Comparison of ENCODE assay signal across 25 cellular contexts in the genomic region with DNA sequence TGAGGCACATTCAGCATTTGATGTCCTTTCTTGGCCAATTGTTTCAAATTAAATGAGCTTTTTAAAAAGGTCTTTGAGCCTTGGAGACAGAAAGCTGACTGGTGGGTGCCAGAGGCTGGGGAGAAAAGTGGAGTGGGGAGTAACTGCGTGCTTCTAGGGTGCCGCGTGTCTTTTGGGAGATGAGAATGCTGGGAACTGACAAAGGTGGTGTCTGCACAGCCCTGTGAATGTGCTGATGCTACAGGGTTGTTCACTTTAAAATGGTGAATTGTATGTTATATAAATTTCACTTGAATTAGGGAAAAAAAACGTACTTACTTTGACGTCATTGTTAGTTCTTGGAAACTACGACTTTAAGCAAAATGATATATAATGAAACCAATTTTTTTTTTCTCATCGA. TPM values are rescaled to one million over a fixed set of nuclear protein-coding genes. Genes with fewer than 3 reads are reported as not detected.
A peak's percentile ranks its signal among the peaks of the same experiment; 100 is the strongest.
DNase-seq lines count a peak whose midpoint lies in the region; ATAC-seq and TF ChIP-seq lines count a peak whose summit lies in the region.
"Had no signal": no experiment of that assay in that cellular context is flagged by ENCODE, and none has a peak within 500 bp of the region (broad histone marks: within the 10 kb centered on the region; RNA-seq: fewer than 3 reads in every experiment).

No MANE protein-coding gene starts in this region.

- TF ChIP-seq CTCF in colonic mucosa (IDR thresholded peaks at IDR 0.05), result no peak

- peak overlapping the region; percentile 70 for H3K27ac ChIP-seq in colonic mucosa
- H3K27ac ChIP-seq: SK-N-MC, spleen had no signal

- no peaks in the 10 kb centered on the region for H3K27me3 Mint-ChIP-seq in activated T-cell treated with anti-CD3 and anti-CD28 coated beads, Interleukin-2, amount 50 U/mL, for 24 hours
- peaks cover 4% of the 10 kb centered on the region for H3K27me3 Mint-ChIP-seq in T-helper 17 cell

- H3K9me3 Mint-ChIP-seq in activated T-cell treated with anti-CD3 and anti-CD28 coated beads, Interleukin-2, amount 50 U/mL, for 24 hours, result no peaks in the 10 kb centered on the region
- H3K9me3 Mint-ChIP-seq: type B pancreatic cell had no signal

- H3K9me3 ChIP-seq in T-helper 17 cell (ENCODE audit: control insufficient read depth, low read length, poor library complexity, severe bottlenecking) (no peaks in the 10 kb centered on the region), colonic mucosa (no peaks in the 10 kb centered on the region)
- H3K9me3 ChIP-seq: spleen had no signal

- H3K4me1 Mint-ChIP-seq in activated T-cell treated with anti-CD3 and anti-CD28 coated beads, Interleukin-2, amount 50 U/mL, for 24 hours (ENCODE audit: low read depth), result peaks cover 50% of the 10 kb centered on the region
- peaks cover 9% of the 10 kb centered on the region for H3K4me1 Mint-ChIP-seq in T-helper 17 cell

- H3K36me3 Mint-ChIP-seq in activated T-cell treated with anti-CD3 and anti-CD28 coated beads, Interleukin-2, amount 50 U/mL, for 24 hours (ENCODE audit: low read depth), result peaks cover 7% of the 10 kb centered on the region
- no peaks in the 10 kb centered on the region for H3K36me3 Mint-ChIP-seq in T-helper 17 cell (ENCODE audit: low read depth)
- H3K36me3 Mint-ChIP-seq: type B pancreatic cell had no signal

- ATAC-seq in T-helper 17 cell, result no peak
- ATAC-seq in HG03565 (IDR thresholded peaks at IDR 0.05; ENCODE audit: unreplicated experiment), result no peak
- no peak for ATAC-seq in HG03135 (IDR thresholded peaks at IDR 0.05; ENCODE audit: unreplicated experiment)
- ATAC-seq: left cardiac atrium, right cardiac atrium had no signal

- no peaks in the 10 kb centered on the region for H3K27me3 ChIP-seq in colonic mucosa

- H3K36me3 ChIP-seq in colonic mucosa, result no peaks in the 10 kb centered on the region
- H3K36me3 ChIP-seq: spleen had no signal

- H3K4me3 ChIP-seq in colonic mucosa, result no peak overlapping the region
- H3K4me3 ChIP-seq: spleen had no signal

- peak overlapping the region; percentile 97 for H3K27ac Mint-ChIP-seq in activated T-cell treated with anti-CD3 and anti-CD28 coated beads, Interleukin-2, amount 50 U/mL, for 24 hours
- peak overlapping the region; percentile 53 for H3K27ac Mint-ChIP-seq in T-helper 17 cell
- H3K27ac Mint-ChIP-seq: B cell, type B pancreatic cell had no signal

- H3K4me1 ChIP-seq in colonic mucosa, result no peaks in the 10 kb centered on the region
- H3K4me1 ChIP-seq: spleen had no signal

- intact Hi-C loops in colonic mucosa (cut with DNase I), result no loop called here

- DNase-seq in activated T-cell treated with anti-CD3 and anti-CD28 coated beads, Interleukin-2, amount 50 U/mL, for 24 hours, result no peak
- DNase-seq in activated T-cell treated with anti-CD3 and anti-CD28 coated beads, Interleukin-2, amount 50 U/mL, for 1 hour, result no peak
- DNase-seq in T-helper 17 cell, result no peak
- no peak for DNase-seq in colonic mucosa
- DNase-seq: activated CD4-positive, alpha-beta T cell treated with anti-CD3 and anti-CD28 coated beads, Interleukin-2, amount 50 U/mL, for 1 hour; activated naive CD4-positive, alpha-beta T cell; amygdala; COR-L47; GDM1; hippocampal formation; IMR-90; left cardiac atrium; NCI-H1048; NCI-H187; right cardiac atrium; substantia nigra had no signal

- H3K9ac ChIP-seq in colonic mucosa (ENCODE audit: low read depth in 2 of 2, low read length in 2 of 2), result no peak overlapping the region

- H3K4me3 Mint-ChIP-seq in activated T-cell treated with anti-CD3 and anti-CD28 coated beads, Interleukin-2, amount 50 U/mL, for 24 hours, result peak overlapping the region; percentile 70
- H3K4me3 Mint-ChIP-seq in T-helper 17 cell, result peak overlapping the region; percentile 64
- H3K4me3 Mint-ChIP-seq: B cell, type B pancreatic cell had no signal

RNA-seq across cellular contexts. Expression of a gene that starts 8.1 kb away (rescaled TPM):
- total RNA-seq in T-helper 17 cell, result not detected
- 100 to 1,000 TPM; 233 to 916 TPM for total RNA-seq in colonic mucosa
- total RNA-seq: B cell; chondrocyte; H4; IMR-90; left cardiac atrium; right cardiac atrium; spleen; T-helper 1 cell treated with Interleukin-12 subunit alpha and Interleukin-12 subunit beta and Interleukin-4 antibody, amounts not matched to agents 30 ng/mL and 1 ng/mL, for 36 hours had no signal

RNA-seq across cellular contexts. Expression of a gene that starts 21.4 kb away (rescaled TPM):
- 1 to 10 TPM; 2.8 to 4.5 TPM for total RNA-seq in T-helper 17 cell
- total RNA-seq in colonic mucosa, result 1 to 10 TPM in 1 of 2 donors, under 1 TPM in 1; 0.82 to 1.2 TPM
- total RNA-seq: chondrocyte, IMR-90, right cardiac atrium had no signal

RNA-seq across cellular contexts. Expression of a gene that starts 23.7 kb away (rescaled TPM):
- total RNA-seq in T-helper 17 cell (not detected), colonic mucosa (1 to 10 TPM; 2.3 to 2.5 TPM)
- total RNA-seq: B cell; chondrocyte; H4; IMR-90; left cardiac atrium; right cardiac atrium; spleen; T-helper 1 cell treated with Interleukin-12 subunit alpha and Interleukin-12 subunit beta and Interleukin-4 antibody, amounts not matched to agents 30 ng/mL and 1 ng/mL, for 36 hours had no signal

RNA-seq across cellular contexts. Expression of a gene that starts 29.2 kb away (rescaled TPM):
- total RNA-seq in T-helper 17 cell (10 to 100 TPM; 49.5 to 50.3 TPM), colonic mucosa (1 to 10 TPM in 1 of 2 donors, under 1 TPM in 1; 0.93 to 1.5 TPM)
- total RNA-seq: chondrocyte, H4, IMR-90 had no signal

RNA-seq across cellular contexts. Expression of a gene that starts 59.2 kb away (rescaled TPM):
- not detected for total RNA-seq in T-helper 17 cell
- total RNA-seq in colonic mucosa, result 1,000 to 10,000 TPM; 2,373 to 4,154 TPM
- total RNA-seq: B cell; H4; IMR-90; T-helper 1 cell treated with Interleukin-12 subunit alpha and Interleukin-12 subunit beta and Interleukin-4 antibody, amounts not matched to agents 30 ng/mL and 1 ng/mL, for 36 hours had no signal

Comparison
In these comparisons a context has a peak if more than half of its experiments do, and no peak if none do; other contexts are left out.
1. RNA of a gene that starts 8.1 kb away (total RNA-seq): 233 to 916 TPM in colonic mucosa; not detected in T-helper 17 cell; every median in the first group is over 100 times any median in the second.